In genomic region chr3:190586631-190587000, GRCh38 we compare ENCODE assay signal across 8 cellular contexts.
DNase-seq lines count a peak whose midpoint lies in the region; ATAC-seq and TF ChIP-seq lines count a peak whose summit lies in the region.

No MANE protein-coding gene starts in this region.

- intact Hi-C loops in body of pancreas (cut with DNase I), result no loop called here

- TF ChIP-seq CTCF in fibroblast of mammary gland (conservative IDR thresholded peaks at IDR 0.05; ENCODE audit: control insufficient read depth, insufficient read depth, low read depth, low read length), result no peak
- TF ChIP-seq CTCF in body of pancreas (IDR thresholded peaks at IDR 0.05), result no peak

- peak; percentile 49 to 53 for DNase-seq in activated CD4-positive, alpha-beta T cell treated with anti-CD3 and anti-CD28 coated beads for 4 hours
- no peak for DNase-seq in activated CD4-positive, alpha-beta T cell treated with anti-CD3 and anti-CD28 coated beads, Interleukin-2, amount 50 U/mL, for 1 hour
- peak; percentile 27 for DNase-seq in T1000 (lab: John Stamatoyannopoulos, UW)
- DNase-seq in fibroblast of mammary gland (ENCODE audit: low read depth), result peak; percentile 86
- DNase-seq in stimulated activated CD4-positive, alpha-beta T cell treated with anti-CD3 and anti-CD28 coated beads, Interleukin-4, amount 100 ng/mL, for 4 hours, result peak; percentile 15 to 52
- no peak for DNase-seq in body of pancreas
- no peak for DNase-seq in mucosa of gallbladder (ENCODE audit: low spot score)

- peaks cover 10% of the 10 kb centered on the region for H3K4me1 ChIP-seq in body of pancreas

- H3K27me3 ChIP-seq in body of pancreas, result no peaks in the 10 kb centered on the region

- no peaks in the 10 kb centered on the region for H3K9me3 ChIP-seq in body of pancreas

- H3K36me3 ChIP-seq in body of pancreas (replicated peaks in 1 of 2; ENCODE audit: insufficient read depth in 1 of 2, low read depth in 2 of 2), result no peaks in the 10 kb centered on the region

- H3K27ac ChIP-seq in body of pancreas, result no peak overlapping the region

- no peak overlapping the region for H3K4me3 ChIP-seq in fibroblast of mammary gland (ENCODE audit: control insufficient read depth, low read depth, low read length)
- H3K4me3 ChIP-seq in body of pancreas, result no peak overlapping the region

- no peak for TF ChIP-seq POLR2A in body of pancreas (IDR thresholded peaks at IDR 0.05)

- ATAC-seq in HG03060 (IDR thresholded peaks at IDR 0.05; ENCODE audit: low read depth, unreplicated experiment) (peak; percentile 56), body of pancreas (no peak)

- WGBS in body of pancreas, 2 donors, result 68 to 87% methylated on average over 4 of the region's 4 CpGs

Comparison
In these comparisons a context has a peak if more than half of its experiments do, and no peak if none do; other contexts are left out.
1. DNase-seq: peak in activated CD4-positive, alpha-beta T cell treated with anti-CD3 and anti-CD28 coated beads for 4 hours (2 of 2), T1000 (single experiment), fibroblast of mammary gland (single experiment) and stimulated activated CD4-positive, alpha-beta T cell treated with anti-CD3 and anti-CD28 coated beads, Interleukin-4, amount 100 ng/mL, for 4 hours (2 of 2); none in activated CD4-positive, alpha-beta T cell treated with anti-CD3 and anti-CD28 coated beads, Interleukin-2, amount 50 U/mL, for 1 hour (single experiment), body of pancreas (0 of 4) and mucosa of gallbladder (single experiment).